In the genomic region with DNA sequence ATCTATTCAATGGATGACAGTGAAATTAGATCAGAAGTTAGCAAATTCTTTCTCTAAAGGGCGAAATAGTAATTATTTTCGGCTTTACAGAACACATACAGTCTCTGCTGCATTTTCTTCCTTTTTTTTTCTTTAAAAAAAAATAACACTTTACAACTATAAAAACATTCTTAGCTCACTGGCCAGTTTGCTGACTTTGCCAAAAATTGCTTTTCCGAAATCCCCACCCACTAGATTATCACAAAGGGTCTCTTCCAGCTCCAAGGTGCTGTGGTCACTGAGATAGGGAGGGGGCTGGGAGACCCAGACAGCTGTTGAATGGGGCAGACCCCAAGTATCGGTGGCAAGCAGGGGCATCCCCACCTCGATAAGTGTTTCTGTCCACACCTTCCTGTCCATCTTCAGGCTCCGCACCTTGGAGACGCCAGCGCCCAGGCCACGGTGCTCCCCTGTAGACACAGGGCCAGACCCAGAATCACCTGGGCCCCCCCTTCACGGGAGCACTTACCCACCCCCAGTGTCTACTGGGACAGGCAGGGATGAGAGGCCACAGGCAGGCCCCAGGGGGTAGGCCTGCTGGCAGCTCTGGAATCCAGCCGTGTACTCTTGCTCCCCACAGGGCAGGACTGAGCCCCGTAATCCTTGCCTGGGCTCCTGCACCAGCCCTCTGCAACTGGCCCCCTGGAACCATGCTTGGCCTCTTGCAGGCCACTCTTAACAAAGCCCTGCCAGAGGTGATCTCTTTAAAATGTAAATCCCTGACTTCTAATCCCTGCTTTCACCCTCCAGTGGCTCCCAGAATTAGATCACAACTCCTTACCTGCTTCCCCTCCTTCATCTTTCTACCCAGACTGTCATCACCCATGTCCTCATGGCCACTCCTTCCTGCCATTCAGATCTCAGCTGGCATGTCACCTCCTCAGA, we compare ENCODE assay signal across 3 cellular contexts.
TF ChIP-seq lines count a peak whose summit lies in the region.

No MANE protein-coding gene starts in this region.

TF ChIP-seq in IMR-90, 13 proteins besides CTCF, POLR2A, EP300 and RAD21:
- TF ChIP-seq SMC3 (IDR thresholded peaks at IDR 0.05; ENCODE audit: low read depth, low read length) (no peak), MAFK (IDR thresholded peaks at IDR 0.05; ENCODE audit: low read depth, low read length) (0 out of 2 replicates have a peak, but pooled peaks have one; percentile 29)
TF ChIP-seq in IMR-90: peak in this region for 1.

TF ChIP-seq in H1, 55 proteins besides CTCF, POLR2A, EP300 and RAD21:
- TF ChIP-seq SIX5 (IDR thresholded peaks at IDR 0.05; ENCODE audit: low read depth, low read length): no peak
- TF ChIP-seq SIN3A (conservative IDR thresholded peaks at IDR 0.05 in 1 of 2, IDR thresholded peaks at IDR 0.05 in 1 of 2; ENCODE audit: low read depth in 1 of 2, low read length in 2 of 2): peak in 1 of 2 experiments; percentile 25; a peak in 1 of 4 replicates
- peak; percentile 22 for TF ChIP-seq ASH2L (IDR thresholded peaks at IDR 0.05; ENCODE audit: low read length)
- 0 out of 4 replicates have a peak, but pooled peaks of 1 of the 2 experiments have one; percentile 40 for TF ChIP-seq HDAC2 (IDR thresholded peaks at IDR 0.05; ENCODE audit: borderline replicate concordance in 1 of 2, low read depth in 2 of 2, low read length in 2 of 2)
- no peak for TF ChIP-seq MAFK (IDR thresholded peaks at IDR 0.05; ENCODE audit: low read depth, low read length)
- TF ChIP-seq, protein P1, sequence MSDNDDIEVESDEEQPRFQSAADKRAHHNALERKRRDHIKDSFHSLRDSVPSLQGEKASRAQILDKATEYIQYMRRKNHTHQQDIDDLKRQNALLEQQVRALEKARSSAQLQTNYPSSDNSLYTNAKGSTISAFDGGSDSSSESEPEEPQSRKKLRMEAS (IDR thresholded peaks at IDR 0.05): no peak
- TF ChIP-seq TBP (IDR thresholded peaks at IDR 0.05; ENCODE audit: low read depth, low read length): 0 out of 2 replicates have a peak, but pooled peaks have one; percentile 13
- no peak for TF ChIP-seq RXRA (IDR thresholded peaks at IDR 0.05; ENCODE audit: insufficient read depth, low read depth, low read length)
- TF ChIP-seq BRCA1 (IDR thresholded peaks at IDR 0.05; ENCODE audit: low read depth, low read length): no peak

TF ChIP-seq in SK-N-SH treated with all-trans-retinoic acid at 6 μM for 48 hours, 23 proteins besides CTCF, POLR2A, EP300 and RAD21:
- TF ChIP-seq ZNF70 (CRISPR knock-in tag; IDR thresholded peaks at IDR 0.05) (no peak), TCF4 (CRISPR knock-in tag; IDR thresholded peaks at IDR 0.05; ENCODE audit: borderline replicate concordance) (no peak), ZNF565 (CRISPR knock-in tag; conservative IDR thresholded peaks at IDR 0.05; ENCODE audit: low read depth) (no peak), ARNTL (CRISPR knock-in tag; IDR thresholded peaks at IDR 0.05; ENCODE audit: borderline replicate concordance, low read depth) (no peak), RARB (CRISPR knock-in tag; IDR thresholded peaks at IDR 0.05) (no peak), ZNF8 (CRISPR knock-in tag; IDR thresholded peaks at IDR 0.05) (no peak), GLIS3 (CRISPR knock-in tag; IDR thresholded peaks at IDR 0.05) (no peak), OSR1 (CRISPR knock-in tag; IDR thresholded peaks at IDR 0.05) (no peak), PPARA (CRISPR knock-in tag; IDR thresholded peaks at IDR 0.05; ENCODE audit: borderline replicate concordance) (no peak), ZC3H10 (CRISPR knock-in tag; IDR thresholded peaks at IDR 0.05) (no peak), ISL1 (CRISPR knock-in tag; IDR thresholded peaks at IDR 0.05) (no peak), CSDC2 (CRISPR knock-in tag; IDR thresholded peaks at IDR 0.05) (no peak), ZFP30 (CRISPR knock-in tag; IDR thresholded peaks at IDR 0.05) (no peak), ESRRG (CRISPR knock-in tag; IDR thresholded peaks at IDR 0.05) (no peak), BACH2 (CRISPR knock-in tag; IDR thresholded peaks at IDR 0.05; ENCODE audit: borderline replicate concordance) (no peak)
- TF ChIP-seq, protein P2, sequence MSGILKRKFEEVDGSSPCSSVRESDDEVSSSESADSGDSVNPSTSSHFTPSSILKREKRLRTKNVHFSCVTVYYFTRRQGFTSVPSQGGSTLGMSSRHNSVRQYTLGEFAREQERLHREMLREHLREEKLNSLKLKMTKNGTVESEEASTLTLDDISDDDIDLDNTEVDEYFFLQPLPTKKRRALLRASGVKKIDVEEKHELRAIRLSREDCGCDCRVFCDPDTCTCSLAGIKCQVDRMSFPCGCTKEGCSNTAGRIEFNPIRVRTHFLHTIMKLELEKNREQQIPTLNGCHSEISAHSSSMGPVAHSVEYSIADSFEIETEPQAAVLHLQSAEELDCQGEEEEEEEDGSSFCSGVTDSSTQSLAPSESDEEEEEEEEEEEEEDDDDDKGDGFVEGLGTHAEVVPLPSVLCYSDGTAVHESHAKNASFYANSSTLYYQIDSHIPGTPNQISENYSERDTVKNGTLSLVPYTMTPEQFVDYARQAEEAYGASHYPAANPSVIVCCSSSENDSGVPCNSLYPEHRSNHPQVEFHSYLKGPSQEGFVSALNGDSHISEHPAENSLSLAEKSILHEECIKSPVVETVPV (CRISPR knock-in tag; IDR thresholded peaks at IDR 0.05): no peak
- TF ChIP-seq, protein P3, sequence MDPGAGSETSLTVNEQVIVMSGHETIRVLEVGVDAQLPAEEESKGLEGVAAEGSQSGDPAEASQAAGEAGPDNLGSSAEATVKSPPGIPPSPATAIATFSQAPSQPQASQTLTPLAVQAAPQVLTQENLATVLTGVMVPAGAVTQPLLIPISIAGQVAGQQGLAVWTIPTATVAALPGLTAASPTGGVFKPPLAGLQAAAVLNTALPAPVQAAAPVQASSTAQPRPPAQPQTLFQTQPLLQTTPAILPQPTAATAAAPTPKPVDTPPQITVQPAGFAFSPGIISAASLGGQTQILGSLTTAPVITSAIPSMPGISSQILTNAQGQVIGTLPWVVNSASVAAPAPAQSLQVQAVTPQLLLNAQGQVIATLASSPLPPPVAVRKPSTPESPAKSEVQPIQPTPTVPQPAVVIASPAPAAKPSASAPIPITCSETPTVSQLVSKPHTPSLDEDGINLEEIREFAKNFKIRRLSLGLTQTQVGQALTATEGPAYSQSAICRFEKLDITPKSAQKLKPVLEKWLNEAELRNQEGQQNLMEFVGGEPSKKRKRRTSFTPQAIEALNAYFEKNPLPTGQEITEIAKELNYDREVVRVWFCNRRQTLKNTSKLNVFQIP (CRISPR knock-in tag; IDR thresholded peaks at IDR 0.05; ENCODE audit: borderline replicate concordance, low read depth): no peak
